In genomic region chr20:52746190-52746589, GRCh38 we compare ENCODE assay signal across 37 cellular contexts.
DNase-seq lines count a peak whose midpoint lies in the region; ATAC-seq, FAIRE-seq and TF ChIP-seq lines count a peak whose summit lies in the region.
"Had no signal": no experiment of that assay in that cellular context is flagged by ENCODE, and none has a peak within 500 bp of the region (broad histone marks: within the 10 kb centered on the region; RNA-seq: fewer than 3 reads in every experiment).

No MANE protein-coding gene starts in this region.

- TF ChIP-seq CTCF in cardiac muscle cell (IDR thresholded peaks at IDR 0.05; ENCODE audit: low read depth, low read length), result no peak
- TF ChIP-seq CTCF in heart left ventricle (IDR thresholded peaks at IDR 0.05), result no peak

- intact Hi-C loops in heart left ventricle (cut with DNase I), result loop anchor here in 1 of 10 donors (10.0 kb wide), 1 partner anchor 799 kb away; no protein-coding TSS in a partner anchor

- CTCF ChIA-PET in activated CD8-positive, alpha-beta memory T cell treated with anti-CD3 and anti-CD28 coated beads, Interleukin-2, amount 10 ng/mL, durations not matched to agents 7 days and 5 days (lab: Charles Lee), result no interaction called here

- no peak for TF ChIP-seq POLR2A in heart left ventricle (IDR thresholded peaks at IDR 0.05)

- H3K9me3 Mint-ChIP-seq in activated naive CD4-positive, alpha-beta T cell treated with anti-CD3 and anti-CD28 coated beads, Interleukin-2, amount 50 U/mL, for 72 hours, result peaks cover 0 to 8% of the 10 kb centered on the region in 2 donors
- no peaks in the 10 kb centered on the region for H3K9me3 Mint-ChIP-seq in activated CD8-positive, alpha-beta memory T cell treated with anti-CD3 and anti-CD28 coated beads, Interleukin-2, amount 10 ng/mL, durations not matched to agents 7 days and 5 days (ENCODE audit: low read depth)
- H3K9me3 Mint-ChIP-seq: activated naive CD8-positive, alpha-beta T cell treated with anti-CD3 and anti-CD28 coated beads, Interleukin-2, amount 10 ng/mL, durations not matched to agents 7 days and 5 days; CD4-positive, alpha-beta T cell; central memory CD8-positive, alpha-beta T cell; natural killer cell treated with Interleukin-12 subunit alpha and Interleukin-12 subunit beta and Interleukin-15 and Interleukin-18, amount 100 ng/mL, for 72 hours; T-helper 1 cell treated with Interleukin-12 subunit alpha and Interleukin-12 subunit beta and Interleukin-4 antibody, amounts not matched to agents 30 μg/mL and 1 μg/mL, for 36 hours had no signal

- DNase-seq in cardiac muscle cell (ENCODE audit: low read depth in 1 of 2, low spot score in 1 of 2) (peak; percentile 18 to 29), heart left ventricle (no peak), NCI-H82 (lab: John Stamatoyannopoulos, UW) (peak; percentile 81), iPS DF 19.7 (ENCODE audit: low read depth, low spot score) (peak; percentile 30), small intestine (no peak), GM19240 (ENCODE audit: insufficient read length, low spot score) (no peak)
- DNase-seq in activated naive CD4-positive, alpha-beta T cell treated with anti-CD3 and anti-CD28 coated beads, Interleukin-2, amount 50 U/mL, for 72 hours (ENCODE audit: low spot score in 2 of 2), result no peak
- DNase-seq in activated CD8-positive, alpha-beta memory T cell treated with anti-CD3 and anti-CD28 coated beads, Interleukin-2, amount 10 ng/mL, durations not matched to agents 7 days and 5 days, result no peak
- DNase-seq: activated CD4-positive, alpha-beta T cell treated with anti-CD3 and anti-CD28 coated beads for 36 hours; activated CD8-positive, alpha-beta T cell treated with anti-CD3 and anti-CD28 coated beads, Interleukin-2, amount 10 ng/mL, durations not matched to agents 7 days and 5 days; activated effector memory CD4-positive, alpha-beta T cell treated with anti-CD3 and anti-CD28 coated beads, Interleukin-2, amount 50 U/mL, for 16 hours; activated naive CD8-positive, alpha-beta T cell treated with anti-CD3 and anti-CD28 coated beads, Interleukin-2, amount 10 ng/mL, durations not matched to agents 7 days and 5 days; activated T-cell treated with anti-CD3 and anti-CD28 coated beads for 4 hours; AML-193; CD4-positive, alpha-beta T cell; dermis blood vessel endothelial cell; gastrocnemius medialis; hippocampal formation; islet precursor cell; MG63; NCI-H1436; NCI-H2171; NCI-H69; pancreas; RPMI8226; stimulated activated CD4-positive, alpha-beta T cell treated with anti-CD3 and anti-CD28 coated beads, Interleukin-2, amount 100 ng/mL, for 24 hours; tibial artery had no signal

- no peaks in the 10 kb centered on the region for H3K36me3 ChIP-seq in cardiac muscle cell
- H3K36me3 ChIP-seq in heart left ventricle, result no peaks in the 10 kb centered on the region
- no peaks in the 10 kb centered on the region for H3K36me3 ChIP-seq in small intestine (ENCODE audit: control insufficient read depth in 2 of 2, insufficient read depth in 2 of 2, low read length in 2 of 2)
- H3K36me3 ChIP-seq: gastrocnemius medialis, MG63, pancreas, tibial artery had no signal

- H3K4me3 Mint-ChIP-seq in activated CD8-positive, alpha-beta memory T cell treated with anti-CD3 and anti-CD28 coated beads, Interleukin-2, amount 10 ng/mL, durations not matched to agents 7 days and 5 days, result no peak overlapping the region
- H3K4me3 Mint-ChIP-seq: activated CD4-positive, alpha-beta T cell treated with anti-CD3 and anti-CD28 coated beads for 36 hours; activated CD8-positive, alpha-beta T cell treated with anti-CD3 and anti-CD28 coated beads, Interleukin-2, amount 10 ng/mL, durations not matched to agents 7 days and 5 days; activated naive CD8-positive, alpha-beta T cell treated with anti-CD3 and anti-CD28 coated beads, Interleukin-2, amount 10 ng/mL, durations not matched to agents 7 days and 5 days; CD4-positive, alpha-beta T cell; central memory CD8-positive, alpha-beta T cell; natural killer cell treated with Interleukin-12 subunit alpha and Interleukin-12 subunit beta and Interleukin-15 and Interleukin-18, amount 100 ng/mL, for 72 hours; T-helper 1 cell treated with Interleukin-12 subunit alpha and Interleukin-12 subunit beta and Interleukin-4 antibody, amounts not matched to agents 30 μg/mL and 1 μg/mL, for 36 hours had no signal

- 56 to 76% (median 67%) methylated on average over 6 of the region's 6 CpGs for WGBS in heart left ventricle, 4 donors
- 75 to 85% (median 76%) methylated on average over 6 of the region's 6 CpGs for WGBS in small intestine, 3 donors

- no peaks in the 10 kb centered on the region for H3K4me1 Mint-ChIP-seq in activated CD8-positive, alpha-beta memory T cell treated with anti-CD3 and anti-CD28 coated beads, Interleukin-2, amount 10 ng/mL, durations not matched to agents 7 days and 5 days
- H3K4me1 Mint-ChIP-seq: activated CD4-positive, alpha-beta T cell treated with anti-CD3 and anti-CD28 coated beads for 36 hours; activated naive CD8-positive, alpha-beta T cell treated with anti-CD3 and anti-CD28 coated beads, Interleukin-2, amount 10 ng/mL, durations not matched to agents 7 days and 5 days; central memory CD8-positive, alpha-beta T cell had no signal

- H3K4me3 ChIP-seq in cardiac muscle cell (no peak overlapping the region), heart left ventricle (no peak overlapping the region), small intestine (ENCODE audit: low read depth in 1 of 2, low read length in 2 of 2) (no peak overlapping the region)
- H3K4me3 ChIP-seq: A549, gastrocnemius medialis, K562, MG63, pancreas, smooth muscle cell, tibial artery had no signal

- no peak overlapping the region for H3K27ac Mint-ChIP-seq in activated naive CD4-positive, alpha-beta T cell treated with anti-CD3 and anti-CD28 coated beads, Interleukin-2, amount 50 U/mL, for 72 hours
- H3K27ac Mint-ChIP-seq in activated CD8-positive, alpha-beta memory T cell treated with anti-CD3 and anti-CD28 coated beads, Interleukin-2, amount 10 ng/mL, durations not matched to agents 7 days and 5 days, result no peak overlapping the region
- H3K27ac Mint-ChIP-seq: activated CD4-positive, alpha-beta T cell treated with anti-CD3 and anti-CD28 coated beads for 36 hours; activated CD8-positive, alpha-beta T cell treated with anti-CD3 and anti-CD28 coated beads, Interleukin-2, amount 10 ng/mL, durations not matched to agents 7 days and 5 days; activated naive CD8-positive, alpha-beta T cell treated with anti-CD3 and anti-CD28 coated beads, Interleukin-2, amount 10 ng/mL, durations not matched to agents 7 days and 5 days; CD4-positive, alpha-beta T cell; natural killer cell treated with Interleukin-12 subunit alpha and Interleukin-12 subunit beta and Interleukin-15 and Interleukin-18, amount 100 ng/mL, for 72 hours; T-helper 1 cell treated with Interleukin-12 subunit alpha and Interleukin-12 subunit beta and Interleukin-4 antibody, amounts not matched to agents 30 μg/mL and 1 μg/mL, for 36 hours had no signal

- H3K4me1 ChIP-seq in cardiac muscle cell (ENCODE audit: low read depth), result no peaks in the 10 kb centered on the region
- no peaks in the 10 kb centered on the region for H3K4me1 ChIP-seq in heart left ventricle
- no peaks in the 10 kb centered on the region for H3K4me1 ChIP-seq in small intestine (ENCODE audit: control insufficient read depth in 2 of 2, insufficient read depth in 1 of 2, low read depth in 1 of 2, low read length in 1 of 2)
- H3K4me1 ChIP-seq: A549, gastrocnemius medialis, pancreas, tibial artery had no signal

- H3K27ac ChIP-seq in cardiac muscle cell (no peak overlapping the region), heart left ventricle (no peak overlapping the region), small intestine (ENCODE audit: low read depth in 1 of 2, low read length in 1 of 2) (no peak overlapping the region)
- H3K27ac ChIP-seq: A549, gastrocnemius medialis, pancreas, tibial artery had no signal

- no peak for ATAC-seq in heart left ventricle
- ATAC-seq in activated naive CD4-positive, alpha-beta T cell treated with anti-CD3 and anti-CD28 coated beads, Interleukin-2, amount 50 U/mL, for 72 hours, result no peak
- ATAC-seq in activated CD8-positive, alpha-beta memory T cell treated with anti-CD3 and anti-CD28 coated beads, Interleukin-2, amount 10 ng/mL, durations not matched to agents 7 days and 5 days, result no peak
- ATAC-seq: A549; activated CD4-positive, alpha-beta T cell treated with anti-CD3 and anti-CD28 coated beads for 36 hours; activated CD8-positive, alpha-beta T cell treated with anti-CD3 and anti-CD28 coated beads, Interleukin-2, amount 10 ng/mL, durations not matched to agents 7 days and 5 days; gastrocnemius medialis; HCT116; K562; natural killer cell treated with Interleukin-12 subunit alpha and Interleukin-12 subunit beta and Interleukin-15 and Interleukin-18, amount 100 ng/mL, for 72 hours; pancreas had no signal

- H3K27me3 ChIP-seq in cardiac muscle cell, result no peaks in the 10 kb centered on the region
- H3K27me3 ChIP-seq in heart left ventricle, result no peaks in the 10 kb centered on the region
- peaks cover 0 to 3% of the 10 kb centered on the region in 2 donors for H3K27me3 ChIP-seq in small intestine (ENCODE audit: control insufficient read depth in 2 of 2, insufficient read depth in 2 of 2, low read length in 2 of 2)
- H3K27me3 ChIP-seq: gastrocnemius medialis, MG63, pancreas, tibial artery had no signal

- H3K36me3 Mint-ChIP-seq in activated naive CD4-positive, alpha-beta T cell treated with anti-CD3 and anti-CD28 coated beads, Interleukin-2, amount 50 U/mL, for 72 hours, result no peaks in the 10 kb centered on the region
- no peaks in the 10 kb centered on the region for H3K36me3 Mint-ChIP-seq in activated CD8-positive, alpha-beta memory T cell treated with anti-CD3 and anti-CD28 coated beads, Interleukin-2, amount 10 ng/mL, durations not matched to agents 7 days and 5 days
- H3K36me3 Mint-ChIP-seq: activated naive CD8-positive, alpha-beta T cell treated with anti-CD3 and anti-CD28 coated beads, Interleukin-2, amount 10 ng/mL, durations not matched to agents 7 days and 5 days; natural killer cell treated with Interleukin-12 subunit alpha and Interleukin-12 subunit beta and Interleukin-15 and Interleukin-18, amount 100 ng/mL, for 72 hours had no signal

- no peak for FAIRE-seq in small intestine (lab: Jason Lieb, UNC)
- FAIRE-seq: A549, astrocyte, K562, pancreas, TTC549 had no signal

- H3K27me3 Mint-ChIP-seq in activated CD8-positive, alpha-beta memory T cell treated with anti-CD3 and anti-CD28 coated beads, Interleukin-2, amount 10 ng/mL, durations not matched to agents 7 days and 5 days, result peaks cover 2% of the 10 kb centered on the region

- H3K9me3 ChIP-seq in cardiac muscle cell (ENCODE audit: low read depth) (no peaks in the 10 kb centered on the region), heart left ventricle (no peaks in the 10 kb centered on the region), small intestine (ENCODE audit: control insufficient read depth, low read depth) (no peaks in the 10 kb centered on the region)
- H3K9me3 ChIP-seq: A549, gastrocnemius medialis, MG63, pancreas, SK-N-SH, tibial artery had no signal

Comparison
In these comparisons a context has a peak if more than half of its experiments do, and no peak if none do; other contexts are left out.
1. DNase-seq: peak in cardiac muscle cell (2 of 2), NCI-H82 (single experiment) and iPS DF 19.7 (single experiment); none in heart left ventricle (0 of 5), small intestine (single experiment), activated naive CD4-positive, alpha-beta T cell treated with anti-CD3 and anti-CD28 coated beads, Interleukin-2, amount 50 U/mL, for 72 hours (0 of 2), activated CD8-positive, alpha-beta memory T cell treated with anti-CD3 and anti-CD28 coated beads, Interleukin-2, amount 10 ng/mL, durations not matched to agents 7 days and 5 days (single experiment) and GM19240 (single experiment).